ENCODE assay signal across 6 cellular contexts in genomic region chr1:162298266-162298665, GRCh38.
"Had no signal": no experiment of that assay in that cellular context is flagged by ENCODE, and none has a peak within 500 bp of the region (broad histone marks: within the 10 kb centered on the region; RNA-seq: fewer than 3 reads in every experiment).

No MANE protein-coding gene starts in this region.

- H3K4me3 ChIP-seq: GM23338 had no signal

- H3K36me3 Mint-ChIP-seq: IgD-negative memory B cell had no signal

- H3K4me1 Mint-ChIP-seq: IgD-negative memory B cell had no signal

- H3K4me3 Mint-ChIP-seq: GM23338, H9, HFFc6, IgD-negative memory B cell had no signal

- H3K9me3 Mint-ChIP-seq: GM23338, H9, HFFc6 had no signal

- H3K27ac ChIP-seq: HL-60 had no signal

- DNase-seq: H9, HFFc6 had no signal

- ATAC-seq: GM23338, HepG2 had no signal

- H3K27ac Mint-ChIP-seq: GM23338, H9, HFFc6, IgD-negative memory B cell had no signal
